Comparison of ENCODE assay signal across 8 cellular contexts in genomic region chr12:8026282-8026637, GRCh38. TPM values are rescaled to one million over a fixed set of nuclear protein-coding genes. Genes with fewer than 3 reads are reported as not detected.
DNase-seq lines count a peak whose midpoint lies in the region; ATAC-seq and TF ChIP-seq lines count a peak whose summit lies in the region.

No MANE protein-coding gene starts in this region.

- peak overlapping the region; percentile 91 for H3K4me3 Mint-ChIP-seq in T-helper 1 cell treated with Interleukin-12 subunit alpha and Interleukin-12 subunit beta and Interleukin-4 antibody, amounts not matched to agents 30 μg/mL and 1 μg/mL, for 36 hours

- peak; percentile 37 for TF ChIP-seq EP300 in ovary (IDR thresholded peaks at IDR 0.05)

- intact Hi-C loops in ovary (cut with DNase I), result no loop called here
- intact Hi-C loops in posterior cingulate gyrus (cut with DNase I), result loop anchor here (2.0 kb wide), 1 partner anchor 57 kb away; the partner anchor contains the start of gene NECAP1

- DNase-seq in T-helper 1 cell, result no peak
- DNase-seq in SJCRH30, result no peak
- DNase-seq in fibroblast of gingiva (ENCODE audit: low read depth), result peak; percentile 78
- no peak for DNase-seq in ovary
- DNase-seq in posterior cingulate gyrus, result no peak
- no peak for DNase-seq in glomerular visceral epithelial cell (ENCODE audit: extremely low spot score)

- H3K27me3 Mint-ChIP-seq in T-helper 1 cell treated with Interleukin-12 subunit alpha and Interleukin-12 subunit beta and Interleukin-4 antibody, amounts not matched to agents 30 μg/mL and 1 μg/mL, for 36 hours (ENCODE audit: low read depth), result no peaks in the 10 kb centered on the region

- H3K4me3 ChIP-seq in SJCRH30, result peak overlapping the region; percentile 63
- peak overlapping the region; percentile 84 for H3K4me3 ChIP-seq in ovary

- WGBS in ovary, 3 donors, result 0 to 1% (median 0%) methylated on average over 11 of the region's 11 CpGs

- peaks cover 20% of the 10 kb centered on the region for H3K4me1 Mint-ChIP-seq in T-helper 1 cell treated with Interleukin-12 subunit alpha and Interleukin-12 subunit beta and Interleukin-4 antibody, amounts not matched to agents 30 μg/mL and 1 μg/mL, for 36 hours (ENCODE audit: low read depth)

- H3K9me3 ChIP-seq in SJCRH30 (replicated peaks) (no peaks in the 10 kb centered on the region), ovary (no peaks in the 10 kb centered on the region)

- peak overlapping the region; percentile 98 for H3K27ac Mint-ChIP-seq in T-helper 1 cell treated with Interleukin-12 subunit alpha and Interleukin-12 subunit beta and Interleukin-4 antibody, amounts not matched to agents 30 μg/mL and 1 μg/mL, for 36 hours

- no peak for TF ChIP-seq CTCF in ovary (IDR thresholded peaks at IDR 0.05)

- H3K36me3 ChIP-seq in SJCRH30 (no peaks in the 10 kb centered on the region), ovary (no peaks in the 10 kb centered on the region)

- H3K4me1 ChIP-seq in SJCRH30 (no peaks in the 10 kb centered on the region), ovary (ENCODE audit: insufficient read depth) (no peaks in the 10 kb centered on the region)

- H3K27ac ChIP-seq in SJCRH30 (peak overlapping the region; percentile 80), ovary (peak overlapping the region; percentile 99 to 100)

- TF ChIP-seq POLR2A in ovary (IDR thresholded peaks at IDR 0.05), result peak; percentile 73

- H3K9me3 Mint-ChIP-seq in T-helper 1 cell treated with Interleukin-12 subunit alpha and Interleukin-12 subunit beta and Interleukin-4 antibody, amounts not matched to agents 30 μg/mL and 1 μg/mL, for 36 hours, result no peaks in the 10 kb centered on the region

- H3K27me3 ChIP-seq in SJCRH30, result no peaks in the 10 kb centered on the region
- H3K27me3 ChIP-seq in ovary, result no peaks in the 10 kb centered on the region

- peak; percentile 19 for ATAC-seq in HG02678 (IDR thresholded peaks at IDR 0.05; ENCODE audit: unreplicated experiment)

- H3K36me3 Mint-ChIP-seq in T-helper 1 cell treated with Interleukin-12 subunit alpha and Interleukin-12 subunit beta and Interleukin-4 antibody, amounts not matched to agents 30 μg/mL and 1 μg/mL, for 36 hours (ENCODE audit: low read depth), result peaks cover 2% of the 10 kb centered on the region

RNA-seq across cellular contexts. Expression of gene FOXJ2, which starts 6.3 kb away (rescaled TPM):
- total RNA-seq in SJCRH30 (2014; rRNA removed; shearing (Covaris generic)), result 8.0 and 8.3 TPM in 2 replicates
- 10 to 100 TPM; 10.5 to 30.8 (median 28.3) TPM for total RNA-seq in ovary
- polyA plus RNA-seq in ovary, result 10 to 100 TPM; 16.8 to 32.1 TPM

RNA-seq across cellular contexts. Expression of gene C3AR1, which starts 39.9 kb away (rescaled TPM):
- total RNA-seq in SJCRH30 (2014; rRNA removed; shearing (Covaris generic)), result 0.06 and 0.08 TPM in 2 replicates
- 10 to 100 TPM in 2 of 7 donors, 1 to 10 TPM in 5; 2.5 to 17.6 (median 5.6) TPM for total RNA-seq in ovary
- polyA plus RNA-seq in ovary, result 10 to 100 TPM in 1 of 2 donors, 1 to 10 TPM in 1; 3.5 to 22.6 TPM

RNA-seq across cellular contexts. Expression of gene NECAP1, which starts 55.8 kb away (rescaled TPM):
- 27.9 and 34.8 TPM in 2 replicates for total RNA-seq in SJCRH30 (2014; rRNA removed; shearing (Covaris generic))
- total RNA-seq in ovary, result 10 to 100 TPM; 25.0 to 40.7 (median 36.5) TPM
- polyA plus RNA-seq in ovary, result 10 to 100 TPM; 21.6 to 37.2 TPM
